In genomic region chr12:132946507-132946820, GRCh38 we compare ENCODE assay signal across 21 cellular contexts. TPM values are rescaled to one million over a fixed set of nuclear protein-coding genes. Genes with fewer than 3 reads are reported as not detected.
"Had no signal": no experiment of that assay in that cellular context is flagged by ENCODE, and none has a peak within 500 bp of the region (broad histone marks: within the 10 kb centered on the region; RNA-seq: fewer than 3 reads in every experiment).

No MANE protein-coding gene starts in this region.

- DNase-seq: IMR-90, Karpas-422, KG1, MM.1S, NCI-H1092 treated with DMSO at 0.1 percent for 48 hours, NCI-H1436, NCI-H187, NCI-H2029, NCI-H2081 treated with DMSO at 0.1 percent for 48 hours, NCI-H2171, NCI-H226, NCI-H446, NCI-H510A, NCI-H524 treated with DMSO at 0.1 percent for 48 hours, NCI-H69, NCI-H774, Right ventricle myocardium superior, RPMI8226, SIG-M5, SK-N-SH had no signal

RNA-seq across cellular contexts. Expression of gene ZNF605, which starts 9.6 kb away (rescaled TPM):
- total RNA-seq: HT-29 had no signal
